Comparison of ENCODE assay signal across 20 cellular contexts in genomic region chr4:46992338-46992737, GRCh38. TPM values are rescaled to one million over a fixed set of nuclear protein-coding genes. Genes with fewer than 3 reads are reported as not detected.
A peak's percentile ranks its signal among the peaks of the same experiment; 100 is the strongest.
DNase-seq lines count a peak whose midpoint lies in the region; ATAC-seq, FAIRE-seq and TF ChIP-seq lines count a peak whose summit lies in the region.
"Had no signal": no experiment of that assay in that cellular context is flagged by ENCODE, and none has a peak within 500 bp of the region (broad histone marks: within the 10 kb centered on the region; RNA-seq: fewer than 3 reads in every experiment).

No MANE protein-coding gene starts in this region.

- H3K9me3 ChIP-seq in CD8-positive, alpha-beta memory T cell (ENCODE audit: low read length) = no peaks in the 10 kb centered on the region
- H3K9me3 ChIP-seq in HUES64 (ENCODE audit: insufficient read depth, low read depth, low read length) (no peaks in the 10 kb centered on the region), neural progenitor cell (ENCODE audit: low read depth) (no peaks in the 10 kb centered on the region), HepG2 (ENCODE audit: low read length) (no peaks in the 10 kb centered on the region)
- H3K9me3 ChIP-seq: Peyer's patch had no signal

- peaks cover 29 to 59% of the 10 kb centered on the region in 2 donors for H3K27me3 Mint-ChIP-seq in CD8-positive, alpha-beta memory T cell
- peaks cover 24% of the 10 kb centered on the region for H3K27me3 Mint-ChIP-seq in endothelial cell (ENCODE audit: unreplicated experiment)
- H3K27me3 Mint-ChIP-seq in neural progenitor cell (ENCODE audit: insufficient read depth, low read depth) = peaks cover 34% of the 10 kb centered on the region
- peaks cover 63% of the 10 kb centered on the region for H3K27me3 Mint-ChIP-seq in activated CD8-positive, alpha-beta memory T cell treated with anti-CD3 and anti-CD28 coated beads, Interleukin-2, amount 10 ng/mL, durations not matched to agents 7 days and 5 days

- TF ChIP-seq CTCF in endothelial cell (IDR thresholded peaks at IDR 0.05; ENCODE audit: unreplicated experiment) (no peak), neural progenitor cell (IDR thresholded peaks at IDR 0.05) (no peak), HepG2 (CRISPR knock-in tag; IDR thresholded peaks at IDR 0.05) (no peak)

- POLR2A ChIA-PET in CD8-positive, alpha-beta memory T cell (lab: Charles Lee) = no interaction called here
- POLR2A ChIA-PET in HepG2 (lab: Yijun Ruan, JAX) = no interaction called here

- no peaks in the 10 kb centered on the region for H3K36me3 ChIP-seq in CD8-positive, alpha-beta memory T cell (ENCODE audit: insufficient read depth, low read length)
- H3K36me3 ChIP-seq in HUES64 (ENCODE audit: insufficient read depth, low read length) = no peaks in the 10 kb centered on the region
- H3K36me3 ChIP-seq in neural progenitor cell = no peaks in the 10 kb centered on the region
- H3K36me3 ChIP-seq in HepG2 (replicated peaks in 1 of 2; ENCODE audit: control insufficient read depth in 1 of 2, insufficient read depth in 2 of 2, low read length in 2 of 2) = no peaks in the 10 kb centered on the region
- H3K36me3 ChIP-seq: Peyer's patch had no signal

- peaks cover 5% of the 10 kb centered on the region for H3K27me3 ChIP-seq in CD8-positive, alpha-beta memory T cell (ENCODE audit: insufficient read depth, low read length, poor library complexity, severe bottlenecking)
- H3K27me3 ChIP-seq in HUES64 (ENCODE audit: insufficient read depth, low read length) (peaks cover 81% of the 10 kb centered on the region), neural progenitor cell (peaks cover 100% of the 10 kb centered on the region), HepG2 (ENCODE audit: control insufficient read depth in 1 of 2, insufficient read depth in 2 of 2, low read length in 2 of 2) (peaks cover 2 to 21% of the 10 kb centered on the region in 2 experiments; a peak in 3 of 5 replicates)
- H3K27me3 ChIP-seq: Peyer's patch had no signal

- H3K4me1 ChIP-seq in CD8-positive, alpha-beta memory T cell (ENCODE audit: insufficient read depth, low read length) = no peaks in the 10 kb centered on the region
- H3K4me1 ChIP-seq in HUES64 (ENCODE audit: insufficient read depth, low read length) (no peaks in the 10 kb centered on the region; the same call in 1 of the 2 replicates), neural progenitor cell (no peaks in the 10 kb centered on the region), HepG2 (ENCODE audit: insufficient read depth, low read length) (no peaks in the 10 kb centered on the region)

- ATAC-seq in HepG2 = no peak
- ATAC-seq in HG02938 (IDR thresholded peaks at IDR 0.05; ENCODE audit: unreplicated experiment) = no peak
- ATAC-seq in activated CD8-positive, alpha-beta memory T cell treated with anti-CD3 and anti-CD28 coated beads, Interleukin-2, amount 10 ng/mL, durations not matched to agents 7 days and 5 days = no peak
- ATAC-seq: SK-N-SH treated with all-trans-retinoic acid at 6 μM for 48 hours had no signal

- TF ChIP-seq EP300 in HepG2 (IDR thresholded peaks at IDR 0.05; ENCODE audit: low read depth in 2 of 2, low read length in 2 of 2) (no peak), HepG2 (CRISPR knock-in tag; IDR thresholded peaks at IDR 0.05; ENCODE audit: borderline replicate concordance) (no peak)

- H4K20me1 ChIP-seq in neural progenitor cell (ENCODE audit: low read depth) = peaks cover 12% of the 10 kb centered on the region
- H4K20me1 ChIP-seq in HepG2 (ENCODE audit: insufficient read depth, low read length) = no peaks in the 10 kb centered on the region

- peaks cover 0 to 3% (median 0%) of the 10 kb centered on the region in 5 donors for H3K9me3 Mint-ChIP-seq in CD8-positive, alpha-beta memory T cell
- H3K9me3 Mint-ChIP-seq in endothelial cell (ENCODE audit: unreplicated experiment) = no peaks in the 10 kb centered on the region
- no peaks in the 10 kb centered on the region for H3K9me3 Mint-ChIP-seq in neural progenitor cell
- no peaks in the 10 kb centered on the region for H3K9me3 Mint-ChIP-seq in activated CD8-positive, alpha-beta memory T cell treated with anti-CD3 and anti-CD28 coated beads, Interleukin-2, amount 10 ng/mL, durations not matched to agents 7 days and 5 days (ENCODE audit: low read depth)

- H3K4me2 ChIP-seq in neural progenitor cell (peak overlapping the region; percentile 94), HepG2 (ENCODE audit: low read depth, low read length) (no peak overlapping the region)

- intact Hi-C loops in HepG2 (cut with micrococcal nuclease; ENCODE audit: unreplicated experiment) = no loop called here

- in situ Hi-C loops in HepG2 (cut with HindIII; ENCODE audit: extremely low pct_ligation_motif_present, low pct_unique_long_range_greater_than_20kb) = no loop called here

- no peak overlapping the region for H2AFZ ChIP-seq in neural progenitor cell (replicated peaks)
- no peak overlapping the region for H2AFZ ChIP-seq in HepG2 (ENCODE audit: low read length)

- no peak overlapping the region for H3K9ac ChIP-seq in HUES64 (ENCODE audit: low read depth, low read length)
- H3K9ac ChIP-seq in neural progenitor cell = no peak overlapping the region
- H3K9ac ChIP-seq in HepG2 (ENCODE audit: insufficient read depth, low read depth, low read length) = no peak overlapping the region

- no peak for TF ChIP-seq POLR2A in HepG2 (IDR thresholded peaks at IDR 0.05; ENCODE audit: insufficient read depth in 1 of 2, low read depth in 2 of 2, low read length in 2 of 2)

- H3K36me3 Mint-ChIP-seq in CD8-positive, alpha-beta memory T cell = no peaks in the 10 kb centered on the region
- H3K36me3 Mint-ChIP-seq in endothelial cell (ENCODE audit: low read depth, unreplicated experiment) = no peaks in the 10 kb centered on the region
- no peaks in the 10 kb centered on the region for H3K36me3 Mint-ChIP-seq in neural progenitor cell
- H3K36me3 Mint-ChIP-seq in activated CD8-positive, alpha-beta memory T cell treated with anti-CD3 and anti-CD28 coated beads, Interleukin-2, amount 10 ng/mL, durations not matched to agents 7 days and 5 days = no peaks in the 10 kb centered on the region

- FAIRE-seq in HepG2 (lab: Jason Lieb, UNC) = no peak
- FAIRE-seq: TTC549 had no signal

- no TSS peak for BruUV-seq in HepG2 (replicated peaks; lab: Mats Ljungman, UMichigan)

- peak overlapping the region in 5 of 7 donors; percentile 20 to 53 (median 40) for H3K4me3 Mint-ChIP-seq in CD8-positive, alpha-beta memory T cell
- H3K4me3 Mint-ChIP-seq in endothelial cell (ENCODE audit: unreplicated experiment) (peak overlapping the region; percentile 79), neural progenitor cell (peak overlapping the region; percentile 85)
- H3K4me3 Mint-ChIP-seq in activated CD8-positive, alpha-beta memory T cell treated with anti-CD3 and anti-CD28 coated beads, Interleukin-2, amount 10 ng/mL, durations not matched to agents 7 days and 5 days = no peak overlapping the region

- no peak for TF ChIP-seq RAD21 in HepG2 (CRISPR knock-in tag; IDR thresholded peaks at IDR 0.05)

- no peak overlapping the region for H3K27ac Mint-ChIP-seq in CD8-positive, alpha-beta memory T cell
- H3K27ac Mint-ChIP-seq in endothelial cell (ENCODE audit: unreplicated experiment) (no peak overlapping the region), neural progenitor cell (no peak overlapping the region)
- H3K27ac Mint-ChIP-seq in activated CD8-positive, alpha-beta memory T cell treated with anti-CD3 and anti-CD28 coated beads, Interleukin-2, amount 10 ng/mL, durations not matched to agents 7 days and 5 days = no peak overlapping the region

- 27% methylated on average over 8 of the region's 9 CpGs for WGBS in HUES64
- 2% methylated on average over 4 of the region's 9 CpGs for WGBS in HepG2 (ENCODE audit: low lambda C conversion rate)

- H3F3A ChIP-seq in neural progenitor cell (ENCODE audit: low read depth) = no peaks in the 10 kb centered on the region

- DNase-seq in CD8-positive, alpha-beta memory T cell = no peak
- no peak for DNase-seq in endothelial cell (ENCODE audit: low spot score)
- peak; percentile 4 for DNase-seq in neural progenitor cell (ENCODE audit: low spot score)
- no peak for DNase-seq in Kasumi-1 (lab: John Stamatoyannopoulos, UW)
- no peak for DNase-seq in HepG2 (ENCODE audit: low spot score)
- no peak for DNase-seq in activated CD8-positive, alpha-beta memory T cell treated with anti-CD3 and anti-CD28 coated beads, Interleukin-2, amount 10 ng/mL, durations not matched to agents 7 days and 5 days
- DNase-seq: activated CD4-positive, alpha-beta T cell treated with anti-CD3 and anti-CD28 coated beads for 48 hours; activated naive CD4-positive, alpha-beta T cell treated with Interleukin-2 at 50 U/mL for 16 hours; AML-193; Calu3; foreskin melanocyte; NCI-H2227 treated with DMSO at 0.1 percent for 48 hours; Peyer's patch; stimulated activated CD8-positive, alpha-beta memory T cell treated with anti-CD3 and anti-CD28 coated beads, Interleukin-4, amount 100 ng/mL, for 48 hours; substantia nigra had no signal

- H3K79me2 ChIP-seq in neural progenitor cell (ENCODE audit: low read depth) (no peaks in the 10 kb centered on the region), HepG2 (ENCODE audit: insufficient read depth, low read length) (no peaks in the 10 kb centered on the region)

- peaks cover 7 to 22% (median 16%) of the 10 kb centered on the region in 3 donors for H3K4me1 Mint-ChIP-seq in CD8-positive, alpha-beta memory T cell
- peaks cover 12% of the 10 kb centered on the region for H3K4me1 Mint-ChIP-seq in endothelial cell (ENCODE audit: unreplicated experiment)
- peaks cover 17% of the 10 kb centered on the region for H3K4me1 Mint-ChIP-seq in neural progenitor cell
- peaks cover 11% of the 10 kb centered on the region for H3K4me1 Mint-ChIP-seq in activated CD8-positive, alpha-beta memory T cell treated with anti-CD3 and anti-CD28 coated beads, Interleukin-2, amount 10 ng/mL, durations not matched to agents 7 days and 5 days

- CTCF ChIA-PET in CD8-positive, alpha-beta memory T cell (lab: Charles Lee) = no interaction called here
- CTCF ChIA-PET in HepG2 (lab: Yijun Ruan, JAX; ENCODE audit: low intra/inter-chr PET ratio, low total read pairs) = no interaction called here
- CTCF ChIA-PET in activated CD8-positive, alpha-beta memory T cell treated with anti-CD3 and anti-CD28 coated beads, Interleukin-2, amount 10 ng/mL, durations not matched to agents 7 days and 5 days (lab: Charles Lee) = no interaction called here

- no peak overlapping the region for H3K4me3 ChIP-seq in CD8-positive, alpha-beta memory T cell (ENCODE audit: low read length)
- peak overlapping the region; percentile 69 for H3K4me3 ChIP-seq in HUES64 (ENCODE audit: low read length)
- no peak overlapping the region for H3K4me3 ChIP-seq in neural progenitor cell
- no peak overlapping the region for H3K4me3 ChIP-seq in HepG2 (replicated peaks in 1 of 3; ENCODE audit: insufficient read depth in 1 of 3, low read depth in 2 of 3, low read length in 3 of 3)

- no peak overlapping the region for H3K27ac ChIP-seq in CD8-positive, alpha-beta memory T cell (ENCODE audit: low read depth, low read length)
- H3K27ac ChIP-seq in HUES64 (ENCODE audit: low read depth, low read length) = no peak overlapping the region
- H3K27ac ChIP-seq in neural progenitor cell = no peak overlapping the region
- no peak overlapping the region for H3K27ac ChIP-seq in HepG2 (ENCODE audit: extremely low read length, insufficient read depth, low read length)
- H3K27ac ChIP-seq: Peyer's patch had no signal

RNA-seq across cellular contexts. Expression of gene GABRA4, which starts 1.0 kb away (rescaled TPM):
- total RNA-seq in CD8-positive, alpha-beta memory T cell = not detected
- not detected for polyA plus RNA-seq in CD8-positive, alpha-beta memory T cell
- 0.25 TPM for polyA plus RNA-seq in HUES64 (2013, experiment 1 of 2)
- 0.51 TPM for polyA plus RNA-seq in HUES64 (2013, experiment 2 of 2)
- 0.13 TPM for total RNA-seq in endothelial cell (ENCODE audit: unreplicated experiment)
- not detected in 2 replicates for total RNA-seq in neural progenitor cell (ENCODE audit: low replicate concordance)
- not detected in 2 replicates for total RNA-seq in HepG2 (2016; rRNA removed; fragmentation: Illumina TruSeq; extraction: Trizol)
- not detected in 2 replicates for total RNA-seq in HepG2 (2016; cell fraction: cytosol; rRNA removed; fragmentation: Illumina TruSeq; extraction: Trizol; ENCODE audit: low read depth)
- not detected in 2 replicates for total RNA-seq in HepG2 (2016; cell fraction: insoluble cytoplasmic fraction; rRNA removed; fragmentation: Illumina TruSeq; extraction: Trizol)
- total RNA-seq in HepG2 (2016; cell fraction: membrane; rRNA removed; fragmentation: Illumina TruSeq; extraction: Trizol) = not detected in 2 replicates
- not detected in 2 replicates for total RNA-seq in HepG2 (2016; cell fraction: nucleus; rRNA removed; fragmentation: Illumina TruSeq; extraction: Trizol)
- polyA plus RNA-seq in HepG2 (2011; rRNA removed) = not detected in 2 replicates
- not detected in 2 replicates for polyA plus RNA-seq in HepG2 (2011; cell fraction: cytosol; rRNA removed)
- not detected in 2 replicates for polyA plus RNA-seq in HepG2 (2011; cell fraction: nucleus; rRNA removed)
- not detected in 2 replicates for polyA plus RNA-seq in HepG2 (2012)
- not detected in 2 replicates for polyA plus RNA-seq in HepG2 (2016; cell fraction: cytosol; fragmentation: Illumina TruSeq; extraction: Trizol; ENCODE audit: low read depth)
- polyA plus RNA-seq in HepG2 (2016; cell fraction: insoluble cytoplasmic fraction; fragmentation: Illumina TruSeq; extraction: Trizol; ENCODE audit: low read depth) = not detected in 2 replicates
- not detected in 2 replicates for polyA plus RNA-seq in HepG2 (2016; cell fraction: membrane; fragmentation: Illumina TruSeq; extraction: Trizol; ENCODE audit: low read depth)
- not detected in 2 replicates for polyA plus RNA-seq in HepG2 (2016; cell fraction: nucleus; fragmentation: Illumina TruSeq; extraction: Trizol; ENCODE audit: insufficient read depth, low read depth)
- polyA minus RNA-seq in HepG2 (2011; rRNA and poly(A)+ RNA removed; ENCODE audit: low replicate concordance) = not detected in 2 replicates
- polyA minus RNA-seq in HepG2 (2011; cell fraction: cytosol; rRNA and poly(A)+ RNA removed) = not detected in 2 replicates
- polyA minus RNA-seq in HepG2 (2011; cell fraction: nucleus; rRNA and poly(A)+ RNA removed) = not detected in 2 replicates
- total RNA-seq in activated CD8-positive, alpha-beta memory T cell treated with anti-CD3 and anti-CD28 coated beads, Interleukin-2, amount 10 ng/mL, durations not matched to agents 7 days and 5 days = not detected
- total RNA-seq: Calu3 had no signal
- polyA plus RNA-seq: liver had no signal

RNA-seq across cellular contexts. Expression of gene GABRB1, which starts 39.0 kb away (rescaled TPM):
- not detected for total RNA-seq in CD8-positive, alpha-beta memory T cell
- not detected for polyA plus RNA-seq in CD8-positive, alpha-beta memory T cell
- 0.25 TPM for polyA plus RNA-seq in HUES64 (2013, experiment 1 of 2)
- not detected for polyA plus RNA-seq in HUES64 (2013, experiment 2 of 2)
- total RNA-seq in endothelial cell (ENCODE audit: unreplicated experiment) (not detected), neural progenitor cell (ENCODE audit: low replicate concordance) (not detected in 2 replicates), HepG2 (2016; rRNA removed; fragmentation: Illumina TruSeq; extraction: Trizol) (not detected in 2 replicates)
- not detected in 2 replicates for total RNA-seq in HepG2 (2016; cell fraction: cytosol; rRNA removed; fragmentation: Illumina TruSeq; extraction: Trizol; ENCODE audit: low read depth)
- not detected in 2 replicates for total RNA-seq in HepG2 (2016; cell fraction: insoluble cytoplasmic fraction; rRNA removed; fragmentation: Illumina TruSeq; extraction: Trizol)
- total RNA-seq in HepG2 (2016; cell fraction: membrane; rRNA removed; fragmentation: Illumina TruSeq; extraction: Trizol) = not detected in 2 replicates
- total RNA-seq in HepG2 (2016; cell fraction: nucleus; rRNA removed; fragmentation: Illumina TruSeq; extraction: Trizol) = not detected in 2 replicates
- polyA plus RNA-seq in HepG2 (2011; rRNA removed) = not detected in 2 replicates
- not detected in 2 replicates for polyA plus RNA-seq in HepG2 (2011; cell fraction: cytosol; rRNA removed)
- not detected in 2 replicates for polyA plus RNA-seq in HepG2 (2011; cell fraction: nucleus; rRNA removed)
- polyA plus RNA-seq in HepG2 (2012) = not detected in 2 replicates
- polyA plus RNA-seq in HepG2 (2016; cell fraction: cytosol; fragmentation: Illumina TruSeq; extraction: Trizol; ENCODE audit: low read depth) = not detected in 2 replicates
- polyA plus RNA-seq in HepG2 (2016; cell fraction: insoluble cytoplasmic fraction; fragmentation: Illumina TruSeq; extraction: Trizol; ENCODE audit: low read depth) = not detected in 2 replicates
- polyA plus RNA-seq in HepG2 (2016; cell fraction: membrane; fragmentation: Illumina TruSeq; extraction: Trizol; ENCODE audit: low read depth) = not detected in 2 replicates
- polyA plus RNA-seq in HepG2 (2016; cell fraction: nucleus; fragmentation: Illumina TruSeq; extraction: Trizol; ENCODE audit: insufficient read depth, low read depth) = not detected in 2 replicates
- not detected in 2 replicates for polyA minus RNA-seq in HepG2 (2011; rRNA and poly(A)+ RNA removed; ENCODE audit: low replicate concordance)
- polyA minus RNA-seq in HepG2 (2011; cell fraction: cytosol; rRNA and poly(A)+ RNA removed) = not detected in 2 replicates
- not detected in 2 replicates for polyA minus RNA-seq in HepG2 (2011; cell fraction: nucleus; rRNA and poly(A)+ RNA removed)
- total RNA-seq in activated CD8-positive, alpha-beta memory T cell treated with anti-CD3 and anti-CD28 coated beads, Interleukin-2, amount 10 ng/mL, durations not matched to agents 7 days and 5 days = not detected
- total RNA-seq: Calu3, Peyer's patch had no signal
- polyA plus RNA-seq: liver had no signal
